Comparison of ENCODE assay signal across 25 cellular contexts in the genomic region with DNA sequence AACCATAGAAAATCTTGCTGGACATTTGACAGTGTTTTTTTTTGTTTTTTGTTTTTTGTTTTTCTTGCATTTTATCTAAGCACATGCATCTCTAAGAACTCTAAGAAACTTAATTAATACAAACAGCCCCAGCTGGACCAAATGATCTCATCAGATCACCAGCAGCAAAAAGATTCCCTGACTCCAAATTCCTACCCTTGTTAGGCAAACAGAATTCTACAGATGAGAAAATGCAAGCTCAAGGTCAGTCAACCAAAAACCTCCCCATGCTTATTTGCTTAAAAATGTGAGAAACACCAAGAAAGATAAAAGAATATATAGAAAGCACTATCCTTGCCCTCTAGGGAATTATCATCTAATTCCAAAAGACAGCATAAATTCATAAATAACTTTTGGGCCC.
A peak's percentile ranks its signal among the peaks of the same experiment; 100 is the strongest.
DNase-seq lines count a peak whose midpoint lies in the region; ATAC-seq, FAIRE-seq and TF ChIP-seq lines count a peak whose summit lies in the region.
"Had no signal": no experiment of that assay in that cellular context is flagged by ENCODE, and none has a peak within 500 bp of the region (broad histone marks: within the 10 kb centered on the region; RNA-seq: fewer than 3 reads in every experiment).

No MANE protein-coding gene starts in this region.

- peaks cover 44% of the 10 kb centered on the region for H3K4me1 Mint-ChIP-seq in nephron

- no peaks in the 10 kb centered on the region for H3K9me3 ChIP-seq in HepG2 (ENCODE audit: low read length)
- H3K9me3 ChIP-seq in right lobe of liver: no peaks in the 10 kb centered on the region
- H3K9me3 ChIP-seq in right atrium auricular region: no peaks in the 10 kb centered on the region
- H3K9me3 ChIP-seq: Caco-2, MG63 had no signal

- no peak overlapping the region for H3K4me3 Mint-ChIP-seq in nephron
- H3K4me3 Mint-ChIP-seq: B cell; CD8-positive, alpha-beta T cell had no signal

- intact Hi-C loops in HepG2 (cut with micrococcal nuclease; ENCODE audit: unreplicated experiment) (no loop called here), right lobe of liver (cut with DNase I) (no loop called here)

- H3K27me3 Mint-ChIP-seq in nephron (ENCODE audit: low read depth): no peaks in the 10 kb centered on the region
- H3K27me3 Mint-ChIP-seq: B cell had no signal

- POLR2A ChIA-PET in HepG2 (lab: Yijun Ruan, JAX): no interaction called here

- peaks cover 11% of the 10 kb centered on the region for H4K20me1 ChIP-seq in HepG2 (ENCODE audit: insufficient read depth, low read length)

- H3K27ac ChIP-seq in HepG2 (ENCODE audit: extremely low read length, insufficient read depth, low read length): no peak overlapping the region
- no peak overlapping the region for H3K27ac ChIP-seq in right lobe of liver
- no peak overlapping the region for H3K27ac ChIP-seq in right atrium auricular region
- H3K27ac ChIP-seq: 22Rv1, C4-2B, PC-9 had no signal

- CTCF ChIA-PET in HepG2 (lab: Yijun Ruan, JAX; ENCODE audit: low intra/inter-chr PET ratio, low total read pairs): no interaction called here

- no peaks in the 10 kb centered on the region for H3K9me3 Mint-ChIP-seq in nephron
- H3K9me3 Mint-ChIP-seq: CD8-positive, alpha-beta T cell had no signal

- ATAC-seq in HepG2: no peak
- no peak for ATAC-seq in right lobe of liver
- ATAC-seq: CD8-positive, alpha-beta T cell; HCT116 had no signal

- H3K36me3 ChIP-seq in HepG2 (replicated peaks in 1 of 2; ENCODE audit: control insufficient read depth in 1 of 2, insufficient read depth in 2 of 2, low read length in 2 of 2) (peaks cover 0 to 5% of the 10 kb centered on the region in 2 experiments; a peak in 1 of 5 replicates), right lobe of liver (no peaks in the 10 kb centered on the region), right atrium auricular region (no peaks in the 10 kb centered on the region)
- H3K36me3 ChIP-seq: MG63 had no signal

- no peak overlapping the region for H3K4me2 ChIP-seq in HepG2 (ENCODE audit: low read depth, low read length)
- H3K4me2 ChIP-seq: PC-9 had no signal

- no peak for TF ChIP-seq POLR2A in HepG2 (IDR thresholded peaks at IDR 0.05; ENCODE audit: insufficient read depth in 1 of 2, low read depth in 2 of 2, low read length in 2 of 2)
- no peak for TF ChIP-seq POLR2A in right lobe of liver (IDR thresholded peaks at IDR 0.05)

- no peak for TF ChIP-seq RAD21 in HepG2 (CRISPR knock-in tag; IDR thresholded peaks at IDR 0.05)

- H3K9ac ChIP-seq in HepG2 (ENCODE audit: insufficient read depth, low read depth, low read length): no peak overlapping the region

- TF ChIP-seq EP300 in HepG2 (IDR thresholded peaks at IDR 0.05; ENCODE audit: low read depth in 2 of 2, low read length in 2 of 2): no peak
- no peak for TF ChIP-seq EP300 in HepG2 (CRISPR knock-in tag; IDR thresholded peaks at IDR 0.05; ENCODE audit: borderline replicate concordance)

- H3K36me3 Mint-ChIP-seq in nephron (ENCODE audit: low read depth): no peaks in the 10 kb centered on the region

- peaks cover 44% of the 10 kb centered on the region for H3K79me2 ChIP-seq in HepG2 (ENCODE audit: insufficient read depth, low read length)

- in situ Hi-C loops in HepG2 (cut with HindIII; ENCODE audit: extremely low pct_ligation_motif_present, low pct_unique_long_range_greater_than_20kb): no loop called here

- H2AFZ ChIP-seq in HepG2 (ENCODE audit: low read length): no peak overlapping the region
- H2AFZ ChIP-seq: PC-9 had no signal

- peak; percentile 60 for FAIRE-seq in HepG2 (lab: Jason Lieb, UNC)
- FAIRE-seq: GM12891 had no signal

- BruUV-seq in HepG2 (replicated peaks; lab: Mats Ljungman, UMichigan): no TSS peak

- TF ChIP-seq CTCF in HepG2 (CRISPR knock-in tag; IDR thresholded peaks at IDR 0.05): no peak
- TF ChIP-seq CTCF in right lobe of liver (IDR thresholded peaks at IDR 0.05): no peak
- no peak for TF ChIP-seq CTCF in nephron (IDR thresholded peaks at IDR 0.05; ENCODE audit: unreplicated experiment in 3 of 3)
- TF ChIP-seq CTCF in right atrium auricular region (IDR thresholded peaks at IDR 0.05): no peak

- no peaks in the 10 kb centered on the region for H3K27me3 ChIP-seq in HepG2 (ENCODE audit: control insufficient read depth in 1 of 2, insufficient read depth in 2 of 2, low read length in 2 of 2)
- no peaks in the 10 kb centered on the region for H3K27me3 ChIP-seq in right lobe of liver
- no peaks in the 10 kb centered on the region for H3K27me3 ChIP-seq in right atrium auricular region
- H3K27me3 ChIP-seq: MG63 had no signal

- DNase-seq in HepG2 (ENCODE audit: low spot score) (peak; percentile 36), right lobe of liver (no peak), fibroblast of peridontal ligament (ENCODE audit: extremely low read depth) (peak; percentile 34), NCI-H526 treated with DMSO at 0.1 percent for 48 hours (lab: John Stamatoyannopoulos, UW) (no peak), HK-2 (ENCODE audit: unreplicated experiment) (no peak), right atrium auricular region (ENCODE audit: low spot score) (no peak)
- DNase-seq: Caco-2; CD8-positive, alpha-beta T cell; GF-D8; KBM-7; MG63; NCI-H1105 treated with DMSO at 0.1 percent for 48 hours; NCI-H146; NCI-H2029; NCI-H446; NCI-H524 treated with DMSO at 0.1 percent for 48 hours; PC-9; Right ventricle myocardium superior; RPMI8226 had no signal

- H3K4me1 ChIP-seq in HepG2 (ENCODE audit: insufficient read depth, low read length): peaks cover 25% of the 10 kb centered on the region
- peaks cover 0 to 6% (median 0%) of the 10 kb centered on the region in 4 donors for H3K4me1 ChIP-seq in right lobe of liver
- H3K4me1 ChIP-seq in right atrium auricular region: peaks cover 0 to 6% of the 10 kb centered on the region in 2 donors

- peak overlapping the region; percentile 1 to 70 (median 49) for H3K27ac Mint-ChIP-seq in nephron
- H3K27ac Mint-ChIP-seq: B cell; CD8-positive, alpha-beta T cell had no signal

- H3K4me3 ChIP-seq in HepG2 (replicated peaks in 1 of 3; ENCODE audit: insufficient read depth in 1 of 3, low read depth in 2 of 3, low read length in 3 of 3): no peak overlapping the region
- no peak overlapping the region for H3K4me3 ChIP-seq in right lobe of liver
- H3K4me3 ChIP-seq in right atrium auricular region: no peak overlapping the region
- H3K4me3 ChIP-seq: MG63, PC-9 had no signal

TF ChIP-seq in HepG2, 621 proteins besides CTCF, POLR2A, EP300 and RAD21:
- TF ChIP-seq ARID5B (CRISPR knock-in tag; IDR thresholded peaks at IDR 0.05): peak; percentile 12; the same call in 1 of the 2 replicates
- TF ChIP-seq, protein P1, sequence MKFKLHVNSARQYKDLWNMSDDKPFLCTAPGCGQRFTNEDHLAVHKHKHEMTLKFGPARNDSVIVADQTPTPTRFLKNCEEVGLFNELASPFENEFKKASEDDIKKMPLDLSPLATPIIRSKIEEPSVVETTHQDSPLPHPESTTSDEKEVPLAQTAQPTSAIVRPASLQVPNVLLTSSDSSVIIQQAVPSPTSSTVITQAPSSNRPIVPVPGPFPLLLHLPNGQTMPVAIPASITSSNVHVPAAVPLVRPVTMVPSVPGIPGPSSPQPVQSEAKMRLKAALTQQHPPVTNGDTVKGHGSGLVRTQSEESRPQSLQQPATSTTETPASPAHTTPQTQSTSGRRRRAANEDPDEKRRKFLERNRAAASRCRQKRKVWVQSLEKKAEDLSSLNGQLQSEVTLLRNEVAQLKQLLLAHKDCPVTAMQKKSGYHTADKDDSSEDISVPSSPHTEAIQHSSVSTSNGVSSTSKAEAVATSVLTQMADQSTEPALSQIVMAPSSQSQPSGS (CRISPR knock-in tag; IDR thresholded peaks at IDR 0.05): no peak
- TF ChIP-seq, protein P2, sequence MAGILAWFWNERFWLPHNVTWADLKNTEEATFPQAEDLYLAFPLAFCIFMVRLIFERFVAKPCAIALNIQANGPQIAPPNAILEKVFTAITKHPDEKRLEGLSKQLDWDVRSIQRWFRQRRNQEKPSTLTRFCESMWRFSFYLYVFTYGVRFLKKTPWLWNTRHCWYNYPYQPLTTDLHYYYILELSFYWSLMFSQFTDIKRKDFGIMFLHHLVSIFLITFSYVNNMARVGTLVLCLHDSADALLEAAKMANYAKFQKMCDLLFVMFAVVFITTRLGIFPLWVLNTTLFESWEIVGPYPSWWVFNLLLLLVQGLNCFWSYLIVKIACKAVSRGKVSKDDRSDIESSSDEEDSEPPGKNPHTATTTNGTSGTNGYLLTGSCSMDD (CRISPR knock-in tag; IDR thresholded peaks at IDR 0.05): no peak
- no peak for TF ChIP-seq ZNF317 (CRISPR knock-in tag; IDR thresholded peaks at IDR 0.05)
- no peak for TF ChIP-seq MTA1 (CRISPR knock-in tag; IDR thresholded peaks at IDR 0.05; ENCODE audit: borderline replicate concordance)
- peak; percentile 56 for TF ChIP-seq BCL6 (CRISPR knock-in tag; IDR thresholded peaks at IDR 0.05)
- TF ChIP-seq PHF8 (CRISPR knock-in tag; IDR thresholded peaks at IDR 0.05): no peak

Comparison
In these comparisons a context has a peak if more than half of its experiments do, and no peak if none do; other contexts are left out.
1. DNase-seq: peak in HepG2 (single experiment) and fibroblast of peridontal ligament (single experiment); none in right lobe of liver (0 of 3), NCI-H526 treated with DMSO at 0.1 percent for 48 hours (single experiment), HK-2 (single experiment) and right atrium auricular region (single experiment).